Comparison of ENCODE assay signal across 28 cellular contexts in the genomic region with DNA sequence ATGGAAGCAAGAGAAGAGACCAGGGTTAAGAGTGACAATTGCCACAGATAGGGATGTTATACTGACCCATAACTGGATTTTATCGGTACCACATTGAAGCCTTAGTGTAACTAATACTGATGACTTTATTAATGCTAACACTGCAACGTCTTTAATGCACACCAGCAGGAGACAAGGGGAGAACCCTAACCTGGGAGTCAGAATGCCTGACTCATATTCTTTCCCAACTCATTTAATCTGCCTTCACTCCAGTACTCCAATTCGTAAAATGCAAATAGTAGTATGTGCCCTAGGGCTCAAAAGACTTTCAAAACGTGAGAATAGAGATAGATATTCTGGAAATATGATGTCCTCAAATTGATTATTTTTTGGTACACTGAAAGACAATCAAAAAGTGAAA.
"Had no signal": no experiment of that assay in that cellular context is flagged by ENCODE, and none has a peak within 500 bp of the region (broad histone marks: within the 10 kb centered on the region; RNA-seq: fewer than 3 reads in every experiment).

No MANE protein-coding gene starts in this region.

- H3K4me3 ChIP-seq: breast epithelium, colonic mucosa, ovary, skin epidermis, uterus had no signal

- H3K36me3 ChIP-seq: breast epithelium, colonic mucosa, neutrophil, ovary, uterus had no signal

- H3K9me3 ChIP-seq: breast epithelium, colonic mucosa, neutrophil, ovary, uterus had no signal

- H3K27ac ChIP-seq: breast epithelium, colonic mucosa, neutrophil, ovary, skin epidermis, uterus had no signal

- DNase-seq: activated CD4-positive, alpha-beta T cell treated with anti-CD3 and anti-CD28 coated beads, Interleukin-2, amount 50 U/mL, for 1 hour; activated CD8-positive, alpha-beta memory T cell treated with anti-CD3 and anti-CD28 coated beads, Interleukin-2, amount 10 ng/mL, durations not matched to agents 7 days and 5 days; activated CD8-positive, alpha-beta T cell treated with anti-CD3 and anti-CD28 coated beads, Interleukin-2, amount 10 ng/mL, durations not matched to agents 7 days and 5 days; activated naive CD8-positive, alpha-beta T cell treated with anti-CD3 and anti-CD28 coated beads, Interleukin-2, amount 50 U/mL, for 24 hours; activated T-cell treated with anti-CD3 and anti-CD28 coated beads, Interleukin-2, amount 50 U/mL, for 48 hours; colonic mucosa; effector memory CD4-positive, alpha-beta T cell; erythroblast; head of caudate nucleus; hippocampal formation; kidney; left colon; naive B cell; nephron progenitor cell; ovary; retina; stimulated activated CD4-positive, alpha-beta T cell treated with anti-CD3 and anti-CD28 coated beads, Interleukin-12 subunit alpha, Interleukin-12 subunit beta, amount 100 ng/mL, for 4 hours; stimulated activated CD4-positive, alpha-beta T cell treated with anti-CD3 and anti-CD28 coated beads, Interleukin-4, amount 100 ng/mL, for 4 hours; stimulated activated CD8-positive, alpha-beta memory T cell treated with anti-CD3 and anti-CD28 coated beads, Interleukin-4, amount 100 ng/mL, for 48 hours; stimulated activated naive CD8-positive, alpha-beta T cell treated with anti-CD3 and anti-CD28 coated beads, Interleukin-15, amount 100 ng/mL, for 72 hours; substantia nigra; uterus had no signal

- H3K27me3 ChIP-seq: breast epithelium, colonic mucosa, neutrophil, ovary, uterus had no signal

- H3K4me1 ChIP-seq: breast epithelium, colonic mucosa, uterus had no signal

- ATAC-seq: activated CD8-positive, alpha-beta memory T cell treated with anti-CD3 and anti-CD28 coated beads, Interleukin-2, amount 10 ng/mL, durations not matched to agents 7 days and 5 days; activated CD8-positive, alpha-beta T cell treated with anti-CD3 and anti-CD28 coated beads, Interleukin-2, amount 10 ng/mL, durations not matched to agents 7 days and 5 days; activated naive CD8-positive, alpha-beta T cell treated with anti-CD3 and anti-CD28 coated beads, Interleukin-2, amount 50 U/mL, for 24 hours; left colon; sciatic nerve; stimulated activated memory B cell treated with anti-CD40 and anti-IgM and Interleukin-4, amounts not matched to agents 10 μg/mL and 1 μg/mL and 100 μg/mL, for 72 hours; stimulated activated naive CD8-positive, alpha-beta T cell treated with anti-CD3 and anti-CD28 coated beads, Interleukin-15, amount 100 ng/mL, for 72 hours; WTC11 had no signal
